8 cellular contexts compared by ENCODE assay signal in the genomic region with DNA sequence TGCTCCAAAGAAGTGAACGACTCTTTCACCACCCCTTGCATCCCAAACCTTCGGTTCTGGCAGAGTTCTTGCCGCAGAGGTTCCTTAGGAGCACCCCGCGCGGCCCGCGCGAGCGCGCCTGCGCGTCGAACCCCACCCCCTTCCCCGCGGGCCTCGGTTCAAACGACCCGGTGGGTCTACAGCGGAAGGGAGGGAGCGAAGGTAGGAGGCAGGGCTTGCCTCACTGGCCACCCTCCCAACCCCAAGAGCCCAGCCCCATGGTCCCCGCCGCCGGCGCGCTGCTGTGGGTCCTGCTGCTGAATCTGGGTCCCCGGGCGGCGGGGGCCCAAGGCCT. TPM values are rescaled to one million over a fixed set of nuclear protein-coding genes. Genes with fewer than 3 reads are reported as not detected.
A peak's percentile ranks its signal among the peaks of the same experiment; 100 is the strongest.
DNase-seq lines count a peak whose midpoint lies in the region; ATAC-seq, FAIRE-seq and TF ChIP-seq lines count a peak whose summit lies in the region.

A gene with protein sequence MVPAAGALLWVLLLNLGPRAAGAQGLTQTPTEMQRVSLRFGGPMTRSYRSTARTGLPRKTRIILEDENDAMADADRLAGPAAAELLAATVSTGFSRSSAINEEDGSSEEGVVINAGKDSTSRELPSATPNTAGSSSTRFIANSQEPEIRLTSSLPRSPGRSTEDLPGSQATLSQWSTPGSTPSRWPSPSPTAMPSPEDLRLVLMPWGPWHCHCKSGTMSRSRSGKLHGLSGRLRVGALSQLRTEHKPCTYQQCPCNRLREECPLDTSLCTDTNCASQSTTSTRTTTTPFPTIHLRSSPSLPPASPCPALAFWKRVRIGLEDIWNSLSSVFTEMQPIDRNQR (plus strand): TSS at position 161 of the 334 bp plus-strand sequence. CDS start 97 bp downstream, at position 258.

- no TSS peak for BruUV-seq in MCF 10A (replicated peaks; lab: Mats Ljungman, UMichigan)

- peaks cover 26% of the 10 kb centered on the region for H3K36me3 Mint-ChIP-seq in T-helper 2 cell treated with Interferon-gamma antibody and Interleukin-4, amounts not matched to agents 5 μg/mL and 100 μg/mL, for 36 hours (ENCODE audit: low read depth)
- peaks cover 30% of the 10 kb centered on the region for H3K36me3 Mint-ChIP-seq in MCF 10A (ENCODE audit: insufficient read depth, unreplicated experiment)

- peak within 1 kb of the TSS; percentile 56 for H3K27ac Mint-ChIP-seq in T-helper 2 cell treated with Interferon-gamma antibody and Interleukin-4, amounts not matched to agents 5 μg/mL and 100 μg/mL, for 36 hours
- peak within 1 kb of the TSS; percentile 79 for H3K27ac Mint-ChIP-seq in MCF 10A (ENCODE audit: low read depth, unreplicated experiment)

- DNase-seq in D721Med (ENCODE audit: insufficient read length, low spot score), result peak; percentile 99
- peak; percentile 70 for DNase-seq in NCI-H1092 (lab: John Stamatoyannopoulos, UW)
- peak; percentile 50 for DNase-seq in T-helper 2 cell treated with Interferon-gamma antibody and Interleukin-4, amounts not matched to agents 5 μg/mL and 100 μg/mL, for 36 hours (ENCODE audit: low spot score)
- peak; percentile 61 for DNase-seq in MCF 10A (ENCODE audit: unreplicated experiment)
- no peak for DNase-seq in retinal pigment epithelial cell (ENCODE audit: low read depth)

- H3K4me3 ChIP-seq in iPS-11a (ENCODE audit: low read depth, low read length) (peak within 1 kb of the TSS; percentile 78), retinal pigment epithelial cell (ENCODE audit: low read length) (peak within 1 kb of the TSS; percentile 79)

- CTCF ChIA-PET in MCF 10A (lab: Yijun Ruan, JAX), result interaction anchor here (0.6 to 2.5 kb wide), 12 partner anchors 8 to 123 kb away, joined by 3 to 17 read pairs (median 4); no protein-coding TSS in a partner anchor

- H3K4me1 Mint-ChIP-seq in T-helper 2 cell treated with Interferon-gamma antibody and Interleukin-4, amounts not matched to agents 5 μg/mL and 100 μg/mL, for 36 hours (ENCODE audit: low read depth), result peaks cover 33% of the 10 kb centered on the region
- peaks cover 21% of the 10 kb centered on the region for H3K4me1 Mint-ChIP-seq in MCF 10A (ENCODE audit: insufficient read depth, unreplicated experiment)

- POLR2A ChIA-PET in MCF 10A (lab: Yijun Ruan, JAX), result interaction anchor here (0.6 to 9.7 kb wide), 18 partner anchors 9 to 813 kb away, joined by 3 to 90 read pairs (median 4); a partner anchor contains a TSS

- peak within 1 kb of the TSS; percentile 87 for H3K4me3 Mint-ChIP-seq in T-helper 2 cell treated with Interferon-gamma antibody and Interleukin-4, amounts not matched to agents 5 μg/mL and 100 μg/mL, for 36 hours
- peak within 1 kb of the TSS; percentile 85 for H3K4me3 Mint-ChIP-seq in MCF 10A (ENCODE audit: unreplicated experiment)

- no peaks in the 10 kb centered on the region for H3K9me3 Mint-ChIP-seq in T-helper 2 cell treated with Interferon-gamma antibody and Interleukin-4, amounts not matched to agents 5 μg/mL and 100 μg/mL, for 36 hours
- no peaks in the 10 kb centered on the region for H3K9me3 Mint-ChIP-seq in MCF 10A (ENCODE audit: unreplicated experiment)

- intact Hi-C loops in MCF 10A (cut with micrococcal nuclease), result no loop called here

- no peak for FAIRE-seq in D721Med (lab: Jason Lieb, UNC)

- TF ChIP-seq CTCF in D721Med (IDR thresholded peaks at IDR 0.05; ENCODE audit: insufficient read depth, missing control alignments) (no peak), MCF 10A (IDR thresholded peaks at IDR 0.05; ENCODE audit: unreplicated experiment) (no peak), retinal pigment epithelial cell (conservative IDR thresholded peaks at IDR 0.05; ENCODE audit: low read depth, low read length) (no peak)

- H3K27me3 Mint-ChIP-seq in T-helper 2 cell treated with Interferon-gamma antibody and Interleukin-4, amounts not matched to agents 5 μg/mL and 100 μg/mL, for 36 hours (ENCODE audit: low read depth), result no peaks in the 10 kb centered on the region
- H3K27me3 Mint-ChIP-seq in MCF 10A (ENCODE audit: insufficient read depth, unreplicated experiment), result no peaks in the 10 kb centered on the region

- peak; percentile 48 for ATAC-seq in GM21576 (IDR thresholded peaks at IDR 0.05; ENCODE audit: unreplicated experiment)
- ATAC-seq in HG03469 (IDR thresholded peaks at IDR 0.05; ENCODE audit: unreplicated experiment), result no peak

RNA-seq across cellular contexts. Expression of the gene that starts here (rescaled TPM):
- total RNA-seq in MCF 10A (2022), result 2.2 and 2.7 TPM in 2 replicates
